26 cellular contexts compared by ENCODE assay signal in genomic region chr9:81517954-81518353, GRCh38.
A peak's percentile ranks its signal among the peaks of the same experiment; 100 is the strongest.
DNase-seq lines count a peak whose midpoint lies in the region; FAIRE-seq and TF ChIP-seq lines count a peak whose summit lies in the region.
"Had no signal": no experiment of that assay in that cellular context is flagged by ENCODE, and none has a peak within 500 bp of the region (broad histone marks: within the 10 kb centered on the region; RNA-seq: fewer than 3 reads in every experiment).

No MANE protein-coding gene starts in this region.

- H3K27ac ChIP-seq in KMS-11 (no peak overlapping the region), esophagus squamous epithelium (no peak overlapping the region)
- H3K27ac ChIP-seq: epithelial cell of prostate, SJSA1, upper lobe of right lung had no signal

- 26 to 36% methylated on average over 2 of the region's 2 CpGs for WGBS in esophagus squamous epithelium, 2 donors

- peak; percentile 73 for DNase-seq in COR-L47 (lab: John Stamatoyannopoulos, UW)
- DNase-seq in NCI-H2081 treated with DMSO at 0.1 percent for 48 hours (lab: John Stamatoyannopoulos, UW), result peak; percentile 36
- DNase-seq in NCI-H748 treated with DMSO at 0.1 percent for 48 hours (lab: John Stamatoyannopoulos, UW), result peak; percentile 99
- DNase-seq in activated gamma-delta T cell treated with Interleukin-2 at 50 U/mL for 16 hours, result no peak
- DNase-seq in D721Med (ENCODE audit: insufficient read length, low spot score), result no peak
- no peak for DNase-seq in stimulated activated CD4-positive, alpha-beta T cell treated with anti-CD3 and anti-CD28 coated beads, Interleukin-1b, Interleukin-23, amount 100 ng/mL, for 48 hours
- no peak for DNase-seq in esophagus squamous epithelium (lab: John Stamatoyannopoulos, UW)
- DNase-seq: activated CD4-positive, alpha-beta T cell treated with anti-CD3 and anti-CD28 coated beads, Interleukin-2, amount 50 U/mL, for 48 hours; activated CD4-positive, CD25-positive, alpha-beta regulatory T cell; activated CD8-positive, alpha-beta memory T cell treated with anti-CD3 and anti-CD28 coated beads, Interleukin-2, amount 50 U/mL, for 4 hours; activated naive CD4-positive, alpha-beta T cell treated with anti-CD3 and anti-CD28 coated beads, Interleukin-2, amount 50 U/mL, for 16 hours; amniotic stem cell; CD8-positive, alpha-beta memory T cell; DND-41; Karpas-422; NCI-H226; posterior cingulate gyrus; right cardiac atrium; stimulated activated CD4-positive, alpha-beta T cell treated with anti-CD3 and anti-CD28 coated beads, Interleukin-12 subunit alpha, Interleukin-12 subunit beta, amount 100 ng/mL, for 4 hours; stimulated activated CD4-positive, alpha-beta T cell treated with anti-CD3 and anti-CD28 coated beads, Interleukin-4, amount 100 ng/mL, for 4 hours; T-helper 1 cell; upper lobe of right lung had no signal

- no peak for FAIRE-seq in D721Med (lab: Jason Lieb, UNC)
- FAIRE-seq: GM18507 had no signal

- H3K4me2 ChIP-seq in KMS-11, result peak overlapping the region; percentile 8; the same call in 1 of the 2 replicates

- no peak for TF ChIP-seq POLR2A in esophagus squamous epithelium (IDR thresholded peaks at IDR 0.05)

- peaks cover 17% of the 10 kb centered on the region for H3K4me1 ChIP-seq in KMS-11 (ENCODE audit: low read depth, poor library complexity, severe bottlenecking)
- H3K4me1 ChIP-seq in esophagus squamous epithelium, result peaks cover 0 to 13% (median 0%) of the 10 kb centered on the region in 3 donors
- H3K4me1 ChIP-seq: upper lobe of right lung had no signal

- no peaks in the 10 kb centered on the region for H3K9me3 ChIP-seq in esophagus squamous epithelium
- H3K9me3 ChIP-seq: upper lobe of right lung had no signal

- intact Hi-C loops in esophagus squamous epithelium (cut with DNase I), result no loop called here

- no peak for TF ChIP-seq CTCF in KMS-11 (conservative IDR thresholded peaks at IDR 0.05; ENCODE audit: low read depth, low read length)
- TF ChIP-seq CTCF in D721Med (IDR thresholded peaks at IDR 0.05; ENCODE audit: insufficient read depth, missing control alignments), result no peak
- TF ChIP-seq CTCF in esophagus squamous epithelium (IDR thresholded peaks at IDR 0.05), result no peak

- H3K79me2 ChIP-seq in KMS-11 (ENCODE audit: insufficient read depth, low read depth), result no peaks in the 10 kb centered on the region

- H2AFZ ChIP-seq in KMS-11 (ENCODE audit: low read depth), result no peak overlapping the region

- H3K36me3 ChIP-seq in KMS-11 (ENCODE audit: insufficient read depth) (no peaks in the 10 kb centered on the region), esophagus squamous epithelium (no peaks in the 10 kb centered on the region)
- H3K36me3 ChIP-seq: SJSA1, upper lobe of right lung had no signal

- no peaks in the 10 kb centered on the region for H3K27me3 ChIP-seq in KMS-11 (ENCODE audit: insufficient read depth, low read depth)
- no peaks in the 10 kb centered on the region for H3K27me3 ChIP-seq in esophagus squamous epithelium
- H3K27me3 ChIP-seq: SJSA1, upper lobe of right lung had no signal

- H3K4me3 ChIP-seq in KMS-11 (IDR thresholded peaks at IDR 0.05; ENCODE audit: insufficient read depth, low read depth, low read length) (no peak overlapping the region), esophagus squamous epithelium (no peak overlapping the region)
- H3K4me3 ChIP-seq: SJSA1, upper lobe of right lung had no signal

- H4K20me1 ChIP-seq in KMS-11 (ENCODE audit: insufficient read depth), result no peaks in the 10 kb centered on the region

- H3K9ac ChIP-seq in KMS-11, result no peak overlapping the region

Comparison
In these comparisons a context has a peak if more than half of its experiments do, and no peak if none do; other contexts are left out.
1. DNase-seq: peak in COR-L47 (single experiment), NCI-H2081 treated with DMSO at 0.1 percent for 48 hours (single experiment) and NCI-H748 treated with DMSO at 0.1 percent for 48 hours (single experiment); none in activated gamma-delta T cell treated with Interleukin-2 at 50 U/mL for 16 hours (single experiment), D721Med (single experiment), stimulated activated CD4-positive, alpha-beta T cell treated with anti-CD3 and anti-CD28 coated beads, Interleukin-1b, Interleukin-23, amount 100 ng/mL, for 48 hours (single experiment) and esophagus squamous epithelium (single experiment).